In genomic region chr10:132210766-132211165, GRCh38 we compare ENCODE assay signal across 17 cellular contexts. TPM values are rescaled to one million over a fixed set of nuclear protein-coding genes. Genes with fewer than 3 reads are reported as not detected.
DNase-seq lines count a peak whose midpoint lies in the region; ATAC-seq and TF ChIP-seq lines count a peak whose summit lies in the region.
"Had no signal": no experiment of that assay in that cellular context is flagged by ENCODE, and none has a peak within 500 bp of the region (broad histone marks: within the 10 kb centered on the region; RNA-seq: fewer than 3 reads in every experiment).

No MANE protein-coding gene starts in this region.

- H3K36me3 ChIP-seq in heart right ventricle (no peaks in the 10 kb centered on the region), right atrium auricular region (no peaks in the 10 kb centered on the region), osteoblast (ENCODE audit: insufficient read depth, low read length) (no peaks in the 10 kb centered on the region)
- H3K36me3 ChIP-seq: HAP-1 had no signal

- peaks cover 0 to 33% (median 11%) of the 10 kb centered on the region in 11 donors for H3K9me3 ChIP-seq in heart right ventricle
- H3K9me3 ChIP-seq in right cardiac atrium (ENCODE audit: control insufficient read depth, low read length): peaks cover 2% of the 10 kb centered on the region
- peaks cover 3 to 22% of the 10 kb centered on the region in 2 donors for H3K9me3 ChIP-seq in right atrium auricular region
- H3K9me3 ChIP-seq in osteoblast (ENCODE audit: low read depth, low read length): no peaks in the 10 kb centered on the region
- H3K9me3 ChIP-seq: HAP-1 had no signal

- ATAC-seq in Right ventricle myocardium inferior (no peak), heart right ventricle (no peak), right cardiac atrium (no peak)
- ATAC-seq: A549 had no signal

- H3K79me2 ChIP-seq in osteoblast (ENCODE audit: insufficient read depth, low read length): no peaks in the 10 kb centered on the region

- intact Hi-C loops in Right ventricle myocardium inferior (cut with DNase I) (no loop called here), heart right ventricle (cut with DNase I) (no loop called here), right cardiac atrium (cut with DNase I) (no loop called here)

- no peak overlapping the region for H3K4me2 ChIP-seq in osteoblast (ENCODE audit: insufficient read depth, low read length)
- H3K4me2 ChIP-seq: A549 had no signal

- peaks cover 0 to 18% (median 5%) of the 10 kb centered on the region in 9 donors for H3K4me1 ChIP-seq in heart right ventricle
- no peaks in the 10 kb centered on the region for H3K4me1 ChIP-seq in right cardiac atrium (ENCODE audit: control insufficient read depth, insufficient read depth, low read length)
- H3K4me1 ChIP-seq in right atrium auricular region: no peaks in the 10 kb centered on the region
- no peaks in the 10 kb centered on the region for H3K4me1 ChIP-seq in osteoblast (ENCODE audit: insufficient read depth, low read length)
- H3K4me1 ChIP-seq: A549, HAP-1 had no signal

- WGBS in heart right ventricle, 2 donors: 93 to 95% methylated on average over 14 of the region's 14 CpGs
- 92% methylated on average over 14 of the region's 14 CpGs for WGBS in right cardiac atrium

- TF ChIP-seq CTCF in heart right ventricle (IDR thresholded peaks at IDR 0.05) (no peak), right atrium auricular region (IDR thresholded peaks at IDR 0.05) (no peak), osteoblast (IDR thresholded peaks at IDR 0.05; ENCODE audit: extremely low read depth, low read depth, low read length) (no peak)

- in situ Hi-C loops in ACHN (cut with HindIII; ENCODE audit: low pct_ligation_motif_present, low pct_unique_long_range_greater_than_20kb, low sequenced_read_pairs): no loop called here

- no peaks in the 10 kb centered on the region for H4K20me1 ChIP-seq in osteoblast (ENCODE audit: insufficient read depth, low read length)

- H3K27me3 ChIP-seq in heart right ventricle: no peaks in the 10 kb centered on the region
- H3K27me3 ChIP-seq in right cardiac atrium (ENCODE audit: control insufficient read depth, insufficient read depth): no peaks in the 10 kb centered on the region
- no peaks in the 10 kb centered on the region for H3K27me3 ChIP-seq in right atrium auricular region
- H3K27me3 ChIP-seq in osteoblast (ENCODE audit: insufficient read depth, low read length): no peaks in the 10 kb centered on the region

- H3K27ac ChIP-seq in heart right ventricle (no peak overlapping the region), right cardiac atrium (ENCODE audit: low read length) (no peak overlapping the region), right atrium auricular region (no peak overlapping the region), osteoblast (ENCODE audit: low read depth, low read length) (no peak overlapping the region)
- H3K27ac ChIP-seq: 22Rv1, A549 had no signal

- H3K4me3 ChIP-seq in heart right ventricle: no peak overlapping the region
- no peak overlapping the region for H3K4me3 ChIP-seq in right cardiac atrium (ENCODE audit: low read length)
- H3K4me3 ChIP-seq in right atrium auricular region: no peak overlapping the region
- H3K4me3 ChIP-seq in osteoblast (ENCODE audit: insufficient read depth, low read length): no peak overlapping the region
- H3K4me3 ChIP-seq: A549, HAP-1 had no signal

- DNase-seq in Right ventricle myocardium inferior (ENCODE audit: missing footprints) (peak; percentile 34), heart right ventricle (no peak), right cardiac atrium (peak in 2 of 3 donors; percentile 45 to 48), right atrium auricular region (ENCODE audit: low spot score) (no peak), osteoblast (ENCODE audit: insufficient read length, low spot score, missing footprints) (peak; percentile 72), ACHN (no peak), putamen (ENCODE audit: low spot score) (no peak)
- DNase-seq: C1 segment of cervical spinal cord, Calu3, COR-L47, DMS79 treated with DMSO at 0.1 percent for 48 hours, GF-D8, GOT3, HFFc6 had no signal

- no peak overlapping the region for H2AFZ ChIP-seq in osteoblast (ENCODE audit: low read length)

RNA-seq across cellular contexts. Expression of gene DPYSL4, which starts 24.0 kb away (rescaled TPM):
- total RNA-seq in Right ventricle myocardium inferior (24.9 TPM), heart right ventricle (10 to 100 TPM in 9 of 10 donors, 1 to 10 TPM in 1; 9.4 to 78.9 (median 32.6) TPM), right cardiac atrium (10 to 100 TPM in 1 of 4 donors, 1 to 10 TPM in 3; 1.9 to 13.8 (median 5.6) TPM), right atrium auricular region (1 to 10 TPM; 3.4 to 4.1 TPM), osteoblast (0.72 and 2.4 TPM in 2 replicates)
- polyA plus RNA-seq in heart right ventricle (10 to 100 TPM in 1 of 2 donors, 1 to 10 TPM in 1; 2.4 to 19.2 TPM), right cardiac atrium (11.0 TPM)
- total RNA-seq: Calu3 had no signal

Comparison
In these comparisons a context has a peak if more than half of its experiments do, and no peak if none do; other contexts are left out.
1. DNase-seq: peak in Right ventricle myocardium inferior (single experiment), right cardiac atrium (2 of 3) and osteoblast (single experiment); none in heart right ventricle (0 of 2), right atrium auricular region (single experiment), ACHN (single experiment) and putamen (single experiment).